ENCODE assay signal across 1 cellular context in genomic region chr19:6737284-6737872, GRCh38.
TF ChIP-seq lines count a peak whose summit lies in the region.

GPR108 (minus strand) TSS chr19:6737580; CDS start chr19:6737576, 4 bp downstream.

TF ChIP-seq in K562, 482 proteins besides CTCF, POLR2A, EP300 and RAD21 (continued from another document and continues in another):
- no peak for TF ChIP-seq BRF2 (IDR thresholded peaks at IDR 0.05; ENCODE audit: borderline replicate concordance, insufficient read depth, insufficient read length)
- TF ChIP-seq MCM2 (IDR thresholded peaks at IDR 0.05; ENCODE audit: low read depth) = no peak
- no peak for TF ChIP-seq ZZZ3 (IDR thresholded peaks at IDR 0.05)
- no peak for TF ChIP-seq ID3 (CRISPR knock-in tag; IDR thresholded peaks at IDR 0.05)
- 0 out of 2 replicates have a peak, but pooled peaks have one; percentile 16 for TF ChIP-seq ID3 (tag; IDR thresholded peaks at IDR 0.05)
- no peak for TF ChIP-seq ZNF407 (IDR thresholded peaks at IDR 0.05; ENCODE audit: low read depth)
- TF ChIP-seq RFX1 (IDR thresholded peaks at IDR 0.05) = no peak
- TF ChIP-seq CREB3L1 (IDR thresholded peaks at IDR 0.05; ENCODE audit: borderline replicate concordance, low read depth) = no peak
- no peak for TF ChIP-seq ZNF583 (CRISPR knock-in tag; IDR thresholded peaks at IDR 0.05)
- no peak for TF ChIP-seq ARID3B (CRISPR knock-in tag; IDR thresholded peaks at IDR 0.05; ENCODE audit: borderline replicate concordance)
- no peak for TF ChIP-seq CREB3 (tag; conservative IDR thresholded peaks at IDR 0.05; ENCODE audit: low read depth)
- peak; percentile 65; the same call in 1 of the 2 replicates for TF ChIP-seq ZBTB9 (CRISPR knock-in tag; IDR thresholded peaks at IDR 0.05)
- TF ChIP-seq PATZ1 (CRISPR knock-in tag; IDR thresholded peaks at IDR 0.05; ENCODE audit: borderline replicate concordance) = no peak
- TF ChIP-seq EZH2 (IDR thresholded peaks at IDR 0.05; ENCODE audit: borderline replicate concordance, low read depth, low read length) = no peak
- TF ChIP-seq ARID2 (IDR thresholded peaks at IDR 0.05) = no peak
- no peak for TF ChIP-seq E4F1 (CRISPR knock-in tag; IDR thresholded peaks at IDR 0.05; ENCODE audit: borderline replicate concordance)
- no peak for TF ChIP-seq MTA1 (IDR thresholded peaks at IDR 0.05; ENCODE audit: borderline replicate concordance)
- TF ChIP-seq TFAM (CRISPR knock-in tag; conservative IDR thresholded peaks at IDR 0.05) = no peak
- 0 out of 2 replicates have a peak, but pooled peaks have one; percentile 10 for TF ChIP-seq C11orf30 (IDR thresholded peaks at IDR 0.05; ENCODE audit: low read depth)
- no peak for TF ChIP-seq SRSF9 (IDR thresholded peaks at IDR 0.05; ENCODE audit: borderline replicate concordance, low read depth, low read length)
- TF ChIP-seq CCNT2 (IDR thresholded peaks at IDR 0.05; ENCODE audit: borderline replicate concordance, extremely low read depth, insufficient read length, low read depth, low read length) = peak; percentile 86
- TF ChIP-seq PHF8 (IDR thresholded peaks at IDR 0.05; ENCODE audit: borderline replicate concordance, low read length) = peak; percentile 17; the same call in 1 of the 2 replicates
- TF ChIP-seq NCOA1 (IDR thresholded peaks at IDR 0.05; ENCODE audit: low read depth) = 0 out of 2 replicates have a peak, but pooled peaks have one; percentile 50
- TF ChIP-seq ZNF717 (CRISPR knock-in tag; IDR thresholded peaks at IDR 0.05) = no peak
- no peak for TF ChIP-seq ZNF395 (CRISPR knock-in tag; IDR thresholded peaks at IDR 0.05)
- TF ChIP-seq MCM7 (IDR thresholded peaks at IDR 0.05) = no peak
- TF ChIP-seq ZNF133 (CRISPR knock-in tag; IDR thresholded peaks at IDR 0.05) = no peak
- no peak for TF ChIP-seq NR0B1 (IDR thresholded peaks at IDR 0.05; ENCODE audit: partially characterized antibody)
- TF ChIP-seq SMARCB1 (IDR thresholded peaks at IDR 0.05; ENCODE audit: insufficient read length, low read depth) = no peak
